35 cellular contexts compared by ENCODE assay signal in genomic region chr1:206142770-206143169, GRCh38. TPM values are rescaled to one million over a fixed set of nuclear protein-coding genes. Genes with fewer than 3 reads are reported as not detected.
"Had no signal": no experiment of that assay in that cellular context is flagged by ENCODE, and none has a peak within 500 bp of the region (broad histone marks: within the 10 kb centered on the region; RNA-seq: fewer than 3 reads in every experiment).

No MANE protein-coding gene starts in this region.

- H3K4me3 ChIP-seq: pancreas, prostate gland, right atrium auricular region, skin epidermis, smooth muscle cell, spleen, suprapubic skin, testis, tibial artery, transverse colon, upper lobe of right lung, uterus had no signal

- H3K27ac Mint-ChIP-seq: natural killer cell treated with Interleukin-12 subunit alpha and Interleukin-12 subunit beta and Interleukin-15 and Interleukin-18, amount 100 ng/mL, for 72 hours; stimulated activated memory B cell treated with anti-CD40 and anti-IgM and Interleukin-4, amounts not matched to agents 10 μg/mL and 1 μg/mL and 100 μg/mL, for 72 hours; stimulated activated naive CD8-positive, alpha-beta T cell treated with anti-CD3 and anti-CD28 coated beads, Interleukin-15, Interleukin-2, amounts not matched to agents 100 ng/mL and 50 ng/mL, for 24 hours; type B pancreatic cell had no signal

- H3K9me3 ChIP-seq: neutrophil, pancreas, prostate gland, right atrium auricular region, spleen, suprapubic skin, testis, tibial artery, transverse colon, upper lobe of right lung, uterus had no signal

- H3K4me1 Mint-ChIP-seq: stimulated activated memory B cell treated with anti-CD40 and anti-IgM and Interleukin-4, amounts not matched to agents 10 μg/mL and 1 μg/mL and 100 μg/mL, for 72 hours had no signal

- H3K9me3 Mint-ChIP-seq: naive thymus-derived CD8-positive, alpha-beta T cell; natural killer cell treated with Interleukin-12 subunit alpha and Interleukin-12 subunit beta and Interleukin-15 and Interleukin-18, amount 100 ng/mL, for 72 hours; stimulated activated memory B cell treated with anti-CD40 and anti-IgM and Interleukin-4, amounts not matched to agents 10 μg/mL and 1 μg/mL and 100 μg/mL, for 72 hours; stimulated activated naive CD8-positive, alpha-beta T cell treated with anti-CD3 and anti-CD28 coated beads, Interleukin-15, Interleukin-2, amounts not matched to agents 100 ng/mL and 50 ng/mL, for 24 hours; type B pancreatic cell had no signal

- H3K27ac ChIP-seq: neutrophil, pancreas, prostate gland, right atrium auricular region, skin epidermis, spleen, suprapubic skin, testis, tibial artery, transverse colon, upper lobe of right lung, uterus had no signal

- H3K36me3 ChIP-seq: neutrophil, pancreas, prostate gland, right atrium auricular region, spleen, suprapubic skin, tibial artery, transverse colon, upper lobe of right lung, uterus had no signal

- DNase-seq: naive thymus-derived CD8-positive, alpha-beta T cell; nephron progenitor cell; nucleus accumbens; pancreas; retina; spleen; stimulated activated CD4-positive, alpha-beta T cell treated with anti-CD3 and anti-CD28 coated beads, Interleukin-12 subunit alpha, Interleukin-12 subunit beta, amount 100 ng/mL, for 4 hours; stimulated activated CD4-positive, alpha-beta T cell treated with anti-CD3 and anti-CD28 coated beads, Interleukin-1b, Interleukin-23, amount 100 ng/mL, for 48 hours; stimulated activated CD4-positive, alpha-beta T cell treated with anti-CD3 and anti-CD28 coated beads, Interleukin-4, amount 100 ng/mL, for 1 hour; stimulated activated CD4-positive, alpha-beta T cell treated with anti-CD3 and anti-CD28 coated beads, Interleukin-4, amount 100 ng/mL, for 4 hours; stimulated activated CD8-positive, alpha-beta memory T cell treated with anti-CD3 and anti-CD28 coated beads, Interleukin-4, amount 100 ng/mL, for 48 hours; stimulated activated naive CD4-positive, alpha-beta T cell; substantia nigra; testis; tibial artery; transverse colon; upper lobe of right lung; uterus had no signal

- ATAC-seq: naive thymus-derived CD8-positive, alpha-beta T cell; natural killer cell treated with Interleukin-12 subunit alpha and Interleukin-12 subunit beta and Interleukin-15 and Interleukin-18, amount 100 ng/mL, for 72 hours; sciatic nerve; stimulated activated memory B cell treated with anti-CD40 and anti-IgM and Interleukin-4, amounts not matched to agents 10 μg/mL and 1 μg/mL and 100 μg/mL, for 72 hours; upper lobe of right lung had no signal

- H3K27me3 ChIP-seq: right atrium auricular region, spleen, testis, transverse colon, upper lobe of right lung, uterus had no signal

- H3K4me3 Mint-ChIP-seq: naive thymus-derived CD8-positive, alpha-beta T cell; natural killer cell treated with Interleukin-12 subunit alpha and Interleukin-12 subunit beta and Interleukin-15 and Interleukin-18, amount 100 ng/mL, for 72 hours; nephron progenitor cell; neural crest cell; stimulated activated memory B cell treated with anti-CD40 and anti-IgM and Interleukin-4, amounts not matched to agents 10 μg/mL and 1 μg/mL and 100 μg/mL, for 72 hours; stimulated activated naive CD8-positive, alpha-beta T cell treated with anti-CD3 and anti-CD28 coated beads, Interleukin-15, Interleukin-2, amounts not matched to agents 100 ng/mL and 50 ng/mL, for 24 hours; type B pancreatic cell had no signal

- H3K4me1 ChIP-seq: prostate gland, right atrium auricular region, spleen, suprapubic skin, testis, tibial artery, transverse colon, upper lobe of right lung, uterus had no signal

RNA-seq across cellular contexts. Expression of gene AVPR1B, which starts 25.6 kb away (rescaled TPM):
- total RNA-seq: naive thymus-derived CD8-positive, alpha-beta T cell; natural killer cell treated with Interleukin-12 subunit alpha and Interleukin-12 subunit beta and Interleukin-15 and Interleukin-18, amount 100 ng/mL, for 72 hours; neural crest cell; omental fat pad; osteocyte; posterior vena cava; prostate gland; pulmonary artery endothelial cell; right atrium auricular region; sciatic nerve; smooth muscle cell; spleen; suprapubic skin; testis; upper lobe of right lung; urinary bladder had no signal
